ENCODE assay signal across 16 cellular contexts in the genomic region with DNA sequence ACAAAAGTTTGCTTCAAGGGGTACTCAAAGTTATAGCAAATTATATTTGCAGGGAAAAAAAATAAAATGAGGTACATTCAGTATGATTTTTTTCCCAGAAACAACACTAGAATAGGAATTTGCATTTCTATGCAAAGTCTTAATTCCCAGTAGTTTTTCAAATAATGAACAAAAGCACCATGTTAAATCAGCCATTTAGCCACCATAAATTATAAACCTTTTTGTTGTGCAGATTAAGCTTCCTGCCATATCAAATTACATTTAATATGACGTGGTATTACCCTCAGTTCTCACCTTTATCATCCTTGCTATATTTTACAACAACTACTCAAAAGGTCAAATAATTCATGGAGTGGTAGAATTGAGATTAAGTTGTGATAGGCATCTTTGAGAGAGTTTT.
DNase-seq lines count a peak whose midpoint lies in the region; ATAC-seq and TF ChIP-seq lines count a peak whose summit lies in the region.
"Had no signal": no experiment of that assay in that cellular context is flagged by ENCODE, and none has a peak within 500 bp of the region (broad histone marks: within the 10 kb centered on the region; RNA-seq: fewer than 3 reads in every experiment).

No MANE protein-coding gene starts in this region.

- no peak for ATAC-seq in activated T-cell treated with anti-CD3 and anti-CD28 coated beads, Interleukin-2, amount 50 U/mL, for 72 hours (replicated peaks in 1 of 2)
- no peak for ATAC-seq in activated T-helper 17 cell treated with anti-CD3 and anti-CD28 coated beads, Interleukin-2, amount 50 U/mL, for 72 hours (replicated peaks)
- no peak for ATAC-seq in GM23338
- ATAC-seq: HCT116 had no signal

- no peak overlapping the region for H3K4me3 Mint-ChIP-seq in activated T-cell treated with anti-CD3 and anti-CD28 coated beads, Interleukin-2, amount 50 U/mL, for 72 hours
- H3K4me3 Mint-ChIP-seq in activated T-cell treated with anti-CD3 and anti-CD28 coated beads, Interleukin-2, amount 50 U/mL, for 24 hours: no peak overlapping the region
- peak overlapping the region; percentile 74 for H3K4me3 Mint-ChIP-seq in activated T-helper 17 cell treated with anti-CD3 and anti-CD28 coated beads, Interleukin-2, amount 50 U/mL, for 72 hours
- no peak overlapping the region for H3K4me3 Mint-ChIP-seq in GM23338
- H3K4me3 Mint-ChIP-seq: CD8-positive, alpha-beta memory T cell had no signal

- no peak for DNase-seq in activated T-cell treated with anti-CD3 and anti-CD28 coated beads, Interleukin-2, amount 50 U/mL, for 72 hours
- DNase-seq in activated T-cell treated with anti-CD3 and anti-CD28 coated beads, Interleukin-2, amount 50 U/mL, for 24 hours: no peak
- peak; percentile 60 for DNase-seq in NCI-H146 treated with DMSO at 0.1 percent for 48 hours (lab: John Stamatoyannopoulos, UW; ENCODE audit: unreplicated experiment)
- DNase-seq in GM23338 (ENCODE audit: low spot score): no peak
- DNase-seq in GM19238 (ENCODE audit: insufficient read length, low spot score): no peak
- no peak for DNase-seq in cerebellar nuclear complex (lab: John Stamatoyannopoulos, UW)
- DNase-seq: 8988T; AML-193; Caco-2; CD8-positive, alpha-beta memory T cell; DND-41; GDM1 had no signal

- H3K4me1 ChIP-seq in HEK293 (ENCODE audit: control insufficient read depth, insufficient read depth, low read length): peaks cover 12% of the 10 kb centered on the region
- H3K4me1 ChIP-seq in GM23338 (ENCODE audit: insufficient read depth): peaks cover 3% of the 10 kb centered on the region; the same call in 1 of the 2 replicates
- H3K4me1 ChIP-seq: Caco-2 had no signal

- no peaks in the 10 kb centered on the region for H3F3A ChIP-seq in GM23338 (replicated peaks; ENCODE audit: low read depth)

- H3K79me2 ChIP-seq in GM23338 (replicated peaks; ENCODE audit: insufficient read depth): no peaks in the 10 kb centered on the region

- H3K27ac ChIP-seq in HEK293 (ENCODE audit: extremely low read depth, low read depth, low read length): no peak overlapping the region
- H3K27ac ChIP-seq in GM23338 (ENCODE audit: low read depth): no peak overlapping the region
- H3K27ac ChIP-seq: BLaER1 had no signal

- no peaks in the 10 kb centered on the region for H3K9me3 ChIP-seq in HEK293 (ENCODE audit: control insufficient read depth, insufficient read depth, low read depth, low read length)
- H3K9me3 ChIP-seq: BLaER1, Caco-2 had no signal

- H3K27me3 Mint-ChIP-seq in activated T-cell treated with anti-CD3 and anti-CD28 coated beads, Interleukin-2, amount 50 U/mL, for 72 hours (ENCODE audit: low read depth): no peaks in the 10 kb centered on the region
- no peaks in the 10 kb centered on the region for H3K27me3 Mint-ChIP-seq in activated T-cell treated with anti-CD3 and anti-CD28 coated beads, Interleukin-2, amount 50 U/mL, for 24 hours
- no peaks in the 10 kb centered on the region for H3K27me3 Mint-ChIP-seq in activated T-helper 17 cell treated with anti-CD3 and anti-CD28 coated beads, Interleukin-2, amount 50 U/mL, for 72 hours
- peaks cover 4% of the 10 kb centered on the region for H3K27me3 Mint-ChIP-seq in GM23338 (ENCODE audit: insufficient read depth, low read depth, poor library complexity)

- TF ChIP-seq CTCF in HEK293 (tag by site-specific recombination; IDR thresholded peaks at IDR 0.05) (no peak), GM23338 (conservative IDR thresholded peaks at IDR 0.05; ENCODE audit: low read depth in 2 of 2) (no peak)

- no peak overlapping the region for H3K4me2 ChIP-seq in GM23338

- H3K9me2 ChIP-seq in GM23338 (ENCODE audit: insufficient read depth): no peaks in the 10 kb centered on the region

- H4K20me1 ChIP-seq in GM23338 (replicated peaks; ENCODE audit: insufficient read depth): no peaks in the 10 kb centered on the region; the same call in 1 of the 2 replicates
- H4K20me1 ChIP-seq: BLaER1 had no signal

- no peaks in the 10 kb centered on the region for H3K27me3 ChIP-seq in GM23338 (ENCODE audit: insufficient read depth)
- H3K27me3 ChIP-seq: BLaER1 had no signal

- H3K4me3 ChIP-seq in HEK293 (ENCODE audit: low read depth, low read length): no peak overlapping the region
- H3K4me3 ChIP-seq in GM23338: no peak overlapping the region
- H3K4me3 ChIP-seq: BLaER1 had no signal

- H3K9me3 Mint-ChIP-seq in activated T-cell treated with anti-CD3 and anti-CD28 coated beads, Interleukin-2, amount 50 U/mL, for 72 hours: no peaks in the 10 kb centered on the region
- H3K9me3 Mint-ChIP-seq in activated T-cell treated with anti-CD3 and anti-CD28 coated beads, Interleukin-2, amount 50 U/mL, for 24 hours: no peaks in the 10 kb centered on the region
- no peaks in the 10 kb centered on the region for H3K9me3 Mint-ChIP-seq in activated T-helper 17 cell treated with anti-CD3 and anti-CD28 coated beads, Interleukin-2, amount 50 U/mL, for 72 hours
- H3K9me3 Mint-ChIP-seq in GM23338: no peaks in the 10 kb centered on the region
- H3K9me3 Mint-ChIP-seq: CD8-positive, alpha-beta memory T cell had no signal

- no peak overlapping the region for H2AFZ ChIP-seq in GM23338

- CTCF ChIA-PET in HEK293 (lab: Yijun Ruan, JAX): interaction anchor here (0.6 to 1.0 kb wide), 3 partner anchors 14 to 460 kb away, joined by 3 to 4 read pairs (median 4); no protein-coding TSS in a partner anchor

- no peaks in the 10 kb centered on the region for H3K36me3 ChIP-seq in HEK293 (ENCODE audit: control insufficient read depth in 2 of 2, insufficient read depth in 1 of 2, low read length in 2 of 2)
- H3K36me3 ChIP-seq in GM23338 (ENCODE audit: insufficient read depth): no peaks in the 10 kb centered on the region
- H3K36me3 ChIP-seq: BLaER1 had no signal

- H3K4me1 Mint-ChIP-seq in activated T-cell treated with anti-CD3 and anti-CD28 coated beads, Interleukin-2, amount 50 U/mL, for 72 hours (ENCODE audit: low read depth): no peaks in the 10 kb centered on the region
- H3K4me1 Mint-ChIP-seq in activated T-cell treated with anti-CD3 and anti-CD28 coated beads, Interleukin-2, amount 50 U/mL, for 24 hours (ENCODE audit: low read depth): peaks cover 4% of the 10 kb centered on the region
- peaks cover 19% of the 10 kb centered on the region for H3K4me1 Mint-ChIP-seq in activated T-helper 17 cell treated with anti-CD3 and anti-CD28 coated beads, Interleukin-2, amount 50 U/mL, for 72 hours
- H3K4me1 Mint-ChIP-seq in GM23338: peaks cover 6% of the 10 kb centered on the region; the same call in 2 of the 3 replicates

- POLR2A ChIA-PET in HEK293 (lab: Yijun Ruan, JAX): no interaction called here

- H3K27ac Mint-ChIP-seq in activated T-cell treated with anti-CD3 and anti-CD28 coated beads, Interleukin-2, amount 50 U/mL, for 72 hours: peak overlapping the region; percentile 50
- no peak overlapping the region for H3K27ac Mint-ChIP-seq in activated T-cell treated with anti-CD3 and anti-CD28 coated beads, Interleukin-2, amount 50 U/mL, for 24 hours
- H3K27ac Mint-ChIP-seq in activated T-helper 17 cell treated with anti-CD3 and anti-CD28 coated beads, Interleukin-2, amount 50 U/mL, for 72 hours: no peak overlapping the region
- H3K27ac Mint-ChIP-seq in GM23338: no peak overlapping the region
- H3K27ac Mint-ChIP-seq: CD8-positive, alpha-beta memory T cell had no signal

- no peaks in the 10 kb centered on the region for H3K36me3 Mint-ChIP-seq in activated T-cell treated with anti-CD3 and anti-CD28 coated beads, Interleukin-2, amount 50 U/mL, for 72 hours (ENCODE audit: insufficient read depth in 2 of 2)
- no peaks in the 10 kb centered on the region for H3K36me3 Mint-ChIP-seq in activated T-cell treated with anti-CD3 and anti-CD28 coated beads, Interleukin-2, amount 50 U/mL, for 24 hours (ENCODE audit: low read depth)
- H3K36me3 Mint-ChIP-seq in activated T-helper 17 cell treated with anti-CD3 and anti-CD28 coated beads, Interleukin-2, amount 50 U/mL, for 72 hours (ENCODE audit: low read depth): no peaks in the 10 kb centered on the region
- no peaks in the 10 kb centered on the region for H3K36me3 Mint-ChIP-seq in GM23338 (ENCODE audit: low read depth)
- H3K36me3 Mint-ChIP-seq: CD8-positive, alpha-beta memory T cell had no signal

TF ChIP-seq in HEK293, 187 proteins besides CTCF, POLR2A, EP300 and RAD21 (continues in another document):
- TF ChIP-seq, protein P1, sequence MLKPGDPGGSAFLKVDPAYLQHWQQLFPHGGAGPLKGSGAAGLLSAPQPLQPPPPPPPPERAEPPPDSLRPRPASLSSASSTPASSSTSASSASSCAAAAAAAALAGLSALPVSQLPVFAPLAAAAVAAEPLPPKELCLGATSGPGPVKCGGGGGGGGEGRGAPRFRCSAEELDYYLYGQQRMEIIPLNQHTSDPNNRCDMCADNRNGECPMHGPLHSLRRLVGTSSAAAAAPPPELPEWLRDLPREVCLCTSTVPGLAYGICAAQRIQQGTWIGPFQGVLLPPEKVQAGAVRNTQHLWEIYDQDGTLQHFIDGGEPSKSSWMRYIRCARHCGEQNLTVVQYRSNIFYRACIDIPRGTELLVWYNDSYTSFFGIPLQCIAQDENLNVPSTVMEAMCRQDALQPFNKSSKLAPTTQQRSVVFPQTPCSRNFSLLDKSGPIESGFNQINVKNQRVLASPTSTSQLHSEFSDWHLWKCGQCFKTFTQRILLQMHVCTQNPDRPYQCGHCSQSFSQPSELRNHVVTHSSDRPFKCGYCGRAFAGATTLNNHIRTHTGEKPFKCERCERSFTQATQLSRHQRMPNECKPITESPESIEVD (tag by site-specific recombination; IDR thresholded peaks at IDR 0.05): 0 out of 2 replicates have a peak, but pooled peaks have one; percentile 26
- TF ChIP-seq ZNF138 (tag by site-specific recombination; IDR thresholded peaks at IDR 0.05; ENCODE audit: borderline replicate concordance) (no peak), ZNF202 (tag by site-specific recombination; IDR thresholded peaks at IDR 0.05; ENCODE audit: borderline replicate concordance) (no peak), ZNF223 (tag by site-specific recombination; IDR thresholded peaks at IDR 0.05) (no peak)

TF ChIP-seq in GM23338, 12 proteins besides CTCF, POLR2A, EP300 and RAD21 (continues in another document):
- TF ChIP-seq NANOG (IDR thresholded peaks at IDR 0.05; ENCODE audit: borderline replicate concordance) (no peak), EZH2phosphoT487 (IDR thresholded peaks at IDR 0.05; ENCODE audit: unreplicated experiment) (no peak), ZNF331 (CRISPR knock-in tag; IDR thresholded peaks at IDR 0.05; ENCODE audit: low read depth) (no peak), CREB1 (CRISPR knock-in tag; IDR thresholded peaks at IDR 0.05; ENCODE audit: low read depth) (no peak), POLR2AphosphoS5 (IDR thresholded peaks at IDR 0.05; ENCODE audit: low read depth) (no peak)
- TF ChIP-seq, protein P2, sequence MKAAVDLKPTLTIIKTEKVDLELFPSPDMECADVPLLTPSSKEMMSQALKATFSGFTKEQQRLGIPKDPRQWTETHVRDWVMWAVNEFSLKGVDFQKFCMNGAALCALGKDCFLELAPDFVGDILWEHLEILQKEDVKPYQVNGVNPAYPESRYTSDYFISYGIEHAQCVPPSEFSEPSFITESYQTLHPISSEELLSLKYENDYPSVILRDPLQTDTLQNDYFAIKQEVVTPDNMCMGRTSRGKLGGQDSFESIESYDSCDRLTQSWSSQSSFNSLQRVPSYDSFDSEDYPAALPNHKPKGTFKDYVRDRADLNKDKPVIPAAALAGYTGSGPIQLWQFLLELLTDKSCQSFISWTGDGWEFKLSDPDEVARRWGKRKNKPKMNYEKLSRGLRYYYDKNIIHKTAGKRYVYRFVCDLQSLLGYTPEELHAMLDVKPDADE (IDR thresholded peaks at IDR 0.05): no peak
